In genomic region chr19:46472592-46472991, GRCh38 we compare ENCODE assay signal across 22 cellular contexts. TPM values are rescaled to one million over a fixed set of nuclear protein-coding genes. Genes with fewer than 3 reads are reported as not detected.
"Had no signal": no experiment of that assay in that cellular context is flagged by ENCODE, and none has a peak within 500 bp of the region (broad histone marks: within the 10 kb centered on the region; RNA-seq: fewer than 3 reads in every experiment).

No MANE protein-coding gene starts in this region.

- H3K27ac Mint-ChIP-seq: activated B cell treated with CpG ODN at 0.5 μM for 24 hours; activated CD4-positive, alpha-beta memory T cell treated with anti-CD3 and anti-CD28 coated beads for 36 hours; activated naive CD4-positive, alpha-beta T cell treated with anti-CD3 and anti-CD28 coated beads, Interleukin-2, amount 50 U/mL, for 72 hours; activated T-helper 1 cell treated with anti-CD3 and anti-CD28 coated beads, Interleukin-12 subunit alpha, Interleukin-12 subunit beta, Interleukin-2, Interleukin-4 antibody, amounts not matched to agents 30 ng/mL and 10 ng/mL and 1 ng/mL, durations not matched to agents 14 hours and 24 hours and 36 hours; memory B cell; naive thymus-derived CD4-positive, alpha-beta T cell; stimulated activated memory B cell treated with anti-CD40 and anti-IgM and Interleukin-4, amounts not matched to agents 10 μg/mL and 1 μg/mL and 100 μg/mL, for 72 hours had no signal

- H3K36me3 ChIP-seq: adrenal gland, colonic mucosa, gastrocnemius medialis, heart left ventricle, left ventricle myocardium inferior, spleen had no signal

- H3K27ac ChIP-seq: colonic mucosa, gastrocnemius medialis, left ventricle myocardium inferior, spleen had no signal

- H3K4me1 Mint-ChIP-seq: activated B cell treated with CpG ODN at 0.5 μM for 24 hours, memory B cell had no signal

- ATAC-seq: activated naive CD4-positive, alpha-beta T cell treated with anti-CD3 and anti-CD28 coated beads, Interleukin-2, amount 50 U/mL, for 72 hours; heart left ventricle; naive thymus-derived CD4-positive, alpha-beta T cell; stimulated activated memory B cell treated with anti-CD40 and anti-IgM and Interleukin-4, amounts not matched to agents 10 μg/mL and 1 μg/mL and 100 μg/mL, for 72 hours had no signal

- H3K4me1 ChIP-seq: colonic mucosa had no signal

- H3K36me3 Mint-ChIP-seq: activated CD4-positive, alpha-beta memory T cell treated with anti-CD3 and anti-CD28 coated beads for 36 hours; activated naive CD4-positive, alpha-beta T cell treated with anti-CD3 and anti-CD28 coated beads, Interleukin-2, amount 50 U/mL, for 72 hours; memory B cell; stimulated activated memory B cell treated with anti-CD40 and anti-IgM and Interleukin-4, amounts not matched to agents 10 μg/mL and 1 μg/mL and 100 μg/mL, for 72 hours had no signal

- H3K9me3 ChIP-seq: adrenal gland, colonic mucosa, gastrocnemius medialis, heart left ventricle, left ventricle myocardium inferior, spleen, testis had no signal

- H3K4me3 Mint-ChIP-seq: activated B cell treated with CpG ODN at 0.5 μM for 24 hours; activated CD4-positive, alpha-beta memory T cell treated with anti-CD3 and anti-CD28 coated beads for 36 hours; activated T-helper 1 cell treated with anti-CD3 and anti-CD28 coated beads, Interleukin-12 subunit alpha, Interleukin-12 subunit beta, Interleukin-2, Interleukin-4 antibody, amounts not matched to agents 30 ng/mL and 10 ng/mL and 1 ng/mL, durations not matched to agents 14 hours and 24 hours and 36 hours; memory B cell; stimulated activated memory B cell treated with anti-CD40 and anti-IgM and Interleukin-4, amounts not matched to agents 10 μg/mL and 1 μg/mL and 100 μg/mL, for 72 hours had no signal

- H3K9me3 Mint-ChIP-seq: activated B cell treated with CpG ODN at 0.5 μM for 24 hours; activated CD4-positive, alpha-beta memory T cell treated with anti-CD3 and anti-CD28 coated beads for 36 hours; activated naive CD4-positive, alpha-beta T cell treated with anti-CD3 and anti-CD28 coated beads, Interleukin-2, amount 50 U/mL, for 72 hours; activated T-helper 1 cell treated with anti-CD3 and anti-CD28 coated beads, Interleukin-12 subunit alpha, Interleukin-12 subunit beta, Interleukin-2, Interleukin-4 antibody, amounts not matched to agents 30 ng/mL and 10 ng/mL and 1 ng/mL, durations not matched to agents 14 hours and 24 hours and 36 hours; memory B cell; naive thymus-derived CD4-positive, alpha-beta T cell; stimulated activated memory B cell treated with anti-CD40 and anti-IgM and Interleukin-4, amounts not matched to agents 10 μg/mL and 1 μg/mL and 100 μg/mL, for 72 hours had no signal

- DNase-seq: activated B cell treated with CpG ODN at 0.5 μM for 24 hours; activated CD4-positive, alpha-beta memory T cell treated with anti-CD3 and anti-CD28 coated beads for 36 hours; activated CD4-positive, alpha-beta T cell treated with anti-CD3 and anti-CD28 coated beads for 4 hours; activated gamma-delta T cell treated with Interleukin-2 at 50 U/mL for 16 hours; activated T-cell treated with anti-CD3 and anti-CD28 coated beads for 4 hours; adrenal gland; central memory CD4-positive, alpha-beta T cell; colonic mucosa; gastrocnemius medialis; heart left ventricle; left ventricle myocardium inferior; naive thymus-derived CD4-positive, alpha-beta T cell; retina; spleen; stimulated activated CD4-positive, alpha-beta T cell treated with anti-CD3 and anti-CD28 coated beads, Interleukin-4, amount 100 ng/mL, for 4 hours; testis had no signal

- H3K27me3 ChIP-seq: adrenal gland, testis had no signal

- H3K4me3 ChIP-seq: adrenal gland, colonic mucosa, spleen had no signal

RNA-seq across cellular contexts. Expression of gene PNMA8A, which starts 1.2 kb away (rescaled TPM):
- total RNA-seq: activated B cell treated with CpG ODN at 0.5 μM for 24 hours; activated naive CD4-positive, alpha-beta T cell treated with anti-CD3 and anti-CD28 coated beads, Interleukin-2, amount 50 U/mL, for 72 hours; activated T-helper 1 cell treated with anti-CD3 and anti-CD28 coated beads, Interleukin-12 subunit alpha, Interleukin-12 subunit beta, Interleukin-2, Interleukin-4 antibody, amounts not matched to agents 30 ng/mL and 10 ng/mL and 1 ng/mL, durations not matched to agents 14 hours and 24 hours and 36 hours; T-helper 2 cell treated with Interferon-gamma antibody and Interleukin-4, amounts not matched to agents 100 ng/mL and 5 ng/mL, for 36 hours had no signal
- polyA plus RNA-seq: naive thymus-derived CD4-positive, alpha-beta T cell had no signal

RNA-seq across cellular contexts. Expression of gene PNMA8B, which starts 23.1 kb away (rescaled TPM):
- total RNA-seq: activated T-helper 1 cell treated with anti-CD3 and anti-CD28 coated beads, Interleukin-12 subunit alpha, Interleukin-12 subunit beta, Interleukin-2, Interleukin-4 antibody, amounts not matched to agents 30 ng/mL and 10 ng/mL and 1 ng/mL, durations not matched to agents 14 hours and 24 hours and 36 hours; T-helper 2 cell treated with Interferon-gamma antibody and Interleukin-4, amounts not matched to agents 100 ng/mL and 5 ng/mL, for 36 hours had no signal

RNA-seq across cellular contexts. Expression of gene PNMA8C, which starts 43.9 kb away (rescaled TPM):
- total RNA-seq: activated B cell treated with CpG ODN at 0.5 μM for 24 hours; activated CD4-positive, alpha-beta memory T cell treated with anti-CD3 and anti-CD28 coated beads for 36 hours; activated naive CD4-positive, alpha-beta T cell treated with anti-CD3 and anti-CD28 coated beads, Interleukin-2, amount 50 U/mL, for 72 hours; activated T-helper 1 cell treated with anti-CD3 and anti-CD28 coated beads, Interleukin-12 subunit alpha, Interleukin-12 subunit beta, Interleukin-2, Interleukin-4 antibody, amounts not matched to agents 30 ng/mL and 10 ng/mL and 1 ng/mL, durations not matched to agents 14 hours and 24 hours and 36 hours; gastrocnemius medialis; left ventricle myocardium inferior; naive thymus-derived CD4-positive, alpha-beta T cell; spleen; T-helper 2 cell treated with Interferon-gamma antibody and Interleukin-4, amounts not matched to agents 100 ng/mL and 5 ng/mL, for 36 hours had no signal
- polyA plus RNA-seq: esophagus; naive thymus-derived CD4-positive, alpha-beta T cell had no signal

RNA-seq across cellular contexts. Expression of gene CCDC8, which starts 59.2 kb away (rescaled TPM):
- total RNA-seq: activated B cell treated with CpG ODN at 0.5 μM for 24 hours; activated CD4-positive, alpha-beta memory T cell treated with anti-CD3 and anti-CD28 coated beads for 36 hours; activated naive CD4-positive, alpha-beta T cell treated with anti-CD3 and anti-CD28 coated beads, Interleukin-2, amount 50 U/mL, for 72 hours; activated T-helper 1 cell treated with anti-CD3 and anti-CD28 coated beads, Interleukin-12 subunit alpha, Interleukin-12 subunit beta, Interleukin-2, Interleukin-4 antibody, amounts not matched to agents 30 ng/mL and 10 ng/mL and 1 ng/mL, durations not matched to agents 14 hours and 24 hours and 36 hours; naive thymus-derived CD4-positive, alpha-beta T cell; T-helper 2 cell treated with Interferon-gamma antibody and Interleukin-4, amounts not matched to agents 100 ng/mL and 5 ng/mL, for 36 hours had no signal
- polyA plus RNA-seq: naive thymus-derived CD4-positive, alpha-beta T cell had no signal
